14 cellular contexts compared by ENCODE assay signal in genomic region chr5:174306345-174307030, GRCh38.
"Had no signal": no experiment of that assay in that cellular context is flagged by ENCODE, and none has a peak within 500 bp of the region (broad histone marks: within the 10 kb centered on the region; RNA-seq: fewer than 3 reads in every experiment).

No MANE protein-coding gene starts in this region.

- H2AFZ ChIP-seq: hepatocyte, neural progenitor cell had no signal

- H3K4me1 Mint-ChIP-seq: activated CD4-positive, alpha-beta T cell treated with anti-CD3 and anti-CD28 coated beads, Interleukin-2, amount 10 ng/mL, durations not matched to agents 24 days and 14 days; activated naive CD8-positive, alpha-beta T cell treated with anti-CD3 and anti-CD28 coated beads, Interleukin-2, amount 50 U/mL, for 24 hours; central memory CD8-positive, alpha-beta T cell; stimulated activated effector memory CD8-positive, alpha-beta T cell treated with anti-CD3 and anti-CD28 coated beads, Interleukin-12 subunit alpha, Interleukin-12 subunit beta, amount 100 ng/mL, for 72 hours; T-helper 17 cell had no signal

- H3K9me3 Mint-ChIP-seq: activated B cell treated with CpG ODN at 0.5 μM for 24 hours; activated CD4-positive, alpha-beta T cell treated with anti-CD3 and anti-CD28 coated beads, Interleukin-2, amount 10 ng/mL, durations not matched to agents 24 days and 14 days; activated naive CD8-positive, alpha-beta T cell treated with anti-CD3 and anti-CD28 coated beads, Interleukin-2, amount 50 U/mL, for 24 hours; central memory CD8-positive, alpha-beta T cell; neural progenitor cell; stimulated activated effector memory CD8-positive, alpha-beta T cell treated with anti-CD3 and anti-CD28 coated beads, Interleukin-12 subunit alpha, Interleukin-12 subunit beta, amount 100 ng/mL, for 72 hours had no signal

- H3K4me3 ChIP-seq: hepatocyte, neural progenitor cell, thyroid gland had no signal

- DNase-seq: activated B cell treated with CpG ODN at 0.5 μM for 24 hours; activated CD4-positive, alpha-beta T cell treated with anti-CD3 and anti-CD28 coated beads, Interleukin-2, amount 10 ng/mL, durations not matched to agents 24 days and 14 days; activated naive CD4-positive, alpha-beta T cell treated with Interleukin-2 at 50 U/mL for 16 hours; activated naive CD8-positive, alpha-beta T cell treated with anti-CD3 and anti-CD28 coated beads, Interleukin-2, amount 50 U/mL, for 24 hours; effector memory CD8-positive, alpha-beta T cell; kidney glomerular epithelial cell; midbrain; small intestine; T-helper 17 cell; thyroid gland had no signal

- H3K9me3 ChIP-seq: thyroid gland had no signal

- H3K27ac ChIP-seq: hepatocyte, neural progenitor cell, thyroid gland had no signal

- ATAC-seq: activated naive CD8-positive, alpha-beta T cell treated with anti-CD3 and anti-CD28 coated beads, Interleukin-2, amount 50 U/mL, for 24 hours; effector memory CD8-positive, alpha-beta T cell; stimulated activated effector memory CD8-positive, alpha-beta T cell treated with anti-CD3 and anti-CD28 coated beads, Interleukin-12 subunit alpha, Interleukin-12 subunit beta, amount 100 ng/mL, for 72 hours; T-helper 17 cell had no signal

- H3K9ac ChIP-seq: neural progenitor cell had no signal

- H3K36me3 Mint-ChIP-seq: neural progenitor cell; stimulated activated effector memory CD8-positive, alpha-beta T cell treated with anti-CD3 and anti-CD28 coated beads, Interleukin-12 subunit alpha, Interleukin-12 subunit beta, amount 100 ng/mL, for 72 hours had no signal

- H3K27ac Mint-ChIP-seq: activated B cell treated with CpG ODN at 0.5 μM for 24 hours; activated CD4-positive, alpha-beta T cell treated with anti-CD3 and anti-CD28 coated beads, Interleukin-2, amount 10 ng/mL, durations not matched to agents 24 days and 14 days; activated naive CD8-positive, alpha-beta T cell treated with anti-CD3 and anti-CD28 coated beads, Interleukin-2, amount 50 U/mL, for 24 hours; effector memory CD8-positive, alpha-beta T cell; neural progenitor cell; stimulated activated effector memory CD8-positive, alpha-beta T cell treated with anti-CD3 and anti-CD28 coated beads, Interleukin-12 subunit alpha, Interleukin-12 subunit beta, amount 100 ng/mL, for 72 hours; T-helper 17 cell had no signal

- H3K4me2 ChIP-seq: hepatocyte, neural progenitor cell had no signal

- H3K79me2 ChIP-seq: hepatocyte had no signal

- H3K4me3 Mint-ChIP-seq: activated B cell treated with CpG ODN at 0.5 μM for 24 hours; activated CD4-positive, alpha-beta T cell treated with anti-CD3 and anti-CD28 coated beads, Interleukin-2, amount 10 ng/mL, durations not matched to agents 24 days and 14 days; activated naive CD8-positive, alpha-beta T cell treated with anti-CD3 and anti-CD28 coated beads, Interleukin-2, amount 50 U/mL, for 24 hours; central memory CD8-positive, alpha-beta T cell; effector memory CD8-positive, alpha-beta T cell; neural progenitor cell; stimulated activated effector memory CD8-positive, alpha-beta T cell treated with anti-CD3 and anti-CD28 coated beads, Interleukin-12 subunit alpha, Interleukin-12 subunit beta, amount 100 ng/mL, for 72 hours; T-helper 17 cell had no signal

- H3K27me3 ChIP-seq: neural progenitor cell, thyroid gland had no signal

- H3K36me3 ChIP-seq: neural progenitor cell, thyroid gland had no signal
